In genomic region chrX:140141444-140142029, GRCh38 we compare ENCODE assay signal across 8 cellular contexts.
DNase-seq lines count a peak whose midpoint lies in the region; ATAC-seq and TF ChIP-seq lines count a peak whose summit lies in the region.

No MANE protein-coding gene starts in this region.

- peak; percentile 66 to 75 for TF ChIP-seq RAD21 in liver (IDR thresholded peaks at IDR 0.05)

- H3K4me3 ChIP-seq in liver (ENCODE audit: low read depth in 1 of 3, low read length in 3 of 3) (no peak overlapping the region), upper lobe of right lung (no peak overlapping the region)

- H3K27me3 ChIP-seq in liver (ENCODE audit: control insufficient read depth in 4 of 4, insufficient read depth in 4 of 4, low read length in 3 of 4) (no peaks in the 10 kb centered on the region), upper lobe of right lung (no peaks in the 10 kb centered on the region)

- in situ Hi-C loops in T47D (cut with HindIII; ENCODE audit: low pct_unique_long_range_greater_than_20kb, low sequenced_read_pairs): no loop called here

- intact Hi-C loops in upper lobe of right lung (cut with DNase I): no loop called here

- peak; percentile 0 for DNase-seq in stimulated activated CD4-positive, alpha-beta T cell treated with anti-CD3 and anti-CD28 coated beads, Interleukin-12 subunit alpha, Interleukin-12 subunit beta, amount 100 ng/mL, for 4 hours
- DNase-seq in stimulated activated CD4-positive, alpha-beta T cell treated with anti-CD3 and anti-CD28 coated beads, Interleukin-4, amount 100 ng/mL, for 1 hour: no peak
- DNase-seq in HEK293T (ENCODE audit: extremely low spot score) (peak; percentile 64), NCI-H69 (lab: John Stamatoyannopoulos, UW) (peak; percentile 24), T47D (ENCODE audit: low read depth in 1 of 2, low spot score in 1 of 2) (peak; percentile 2 to 47), upper lobe of right lung (no peak)
- no peak for DNase-seq in activated CD8-positive, alpha-beta memory T cell treated with anti-CD3 and anti-CD28 coated beads, Interleukin-2, amount 50 U/mL, for 48 hours

- peak; percentile 44 for ATAC-seq in upper lobe of right lung

- CTCF ChIA-PET in HEK293T (lab: Yijun Ruan, JAX): interaction anchor here (0.7 to 1.0 kb wide), 3 partner anchors 23 to 98 kb away, joined by 3 to 9 read pairs (median 3); no protein-coding TSS in a partner anchor

- H3K27ac ChIP-seq in liver (ENCODE audit: low read depth in 1 of 2, low read length in 2 of 2): no peak overlapping the region
- H3K27ac ChIP-seq in upper lobe of right lung: no peak overlapping the region

- H3K36me3 ChIP-seq in liver (ENCODE audit: control insufficient read depth in 4 of 4, insufficient read depth in 3 of 4, low read depth in 1 of 4, low read length in 3 of 4) (no peaks in the 10 kb centered on the region), upper lobe of right lung (no peaks in the 10 kb centered on the region)

- TF ChIP-seq CTCF in liver (IDR thresholded peaks at IDR 0.05; ENCODE audit: low read depth, low read length, missing input control) (peak; percentile 66), upper lobe of right lung (IDR thresholded peaks at IDR 0.05) (peak; percentile 54)

- WGBS in liver: 2% methylated on average over 5 of the region's 5 CpGs

- POLR2A ChIA-PET in HEK293T (lab: Yijun Ruan, JAX): interaction anchor here (0.6 kb wide), 1 partner anchor 469 kb away, joined by 3 read pairs; no protein-coding TSS in a partner anchor

- no peaks in the 10 kb centered on the region for H3K4me1 ChIP-seq in liver (ENCODE audit: control insufficient read depth in 4 of 4, insufficient read depth in 4 of 4, low read length in 3 of 4)
- H3K4me1 ChIP-seq in upper lobe of right lung: no peaks in the 10 kb centered on the region

- H3K9ac ChIP-seq in liver (ENCODE audit: low read depth in 1 of 2, low read length in 2 of 2): no peak overlapping the region

- H3K9me3 ChIP-seq in liver (ENCODE audit: control insufficient read depth in 4 of 4, low read length in 3 of 4): no peaks in the 10 kb centered on the region
- no peaks in the 10 kb centered on the region for H3K9me3 ChIP-seq in upper lobe of right lung

TF ChIP-seq in HEK293T, 16 proteins besides CTCF, POLR2A, EP300 and RAD21:
- TF ChIP-seq ZNF384 (IDR thresholded peaks at IDR 0.05) (no peak), TARDBP (IDR thresholded peaks at IDR 0.05) (no peak), FOXK2 (IDR thresholded peaks at IDR 0.05) (no peak), CTBP1 (IDR thresholded peaks at IDR 0.05; ENCODE audit: borderline replicate concordance) (no peak), HDGF (IDR thresholded peaks at IDR 0.05; ENCODE audit: borderline replicate concordance) (no peak), FOXM1 (IDR thresholded peaks at IDR 0.05; ENCODE audit: borderline replicate concordance) (no peak), LEF1 (IDR thresholded peaks at IDR 0.05; ENCODE audit: borderline replicate concordance) (no peak), BHLHE40 (IDR thresholded peaks at IDR 0.05; ENCODE audit: borderline replicate concordance) (no peak), ELF4 (IDR thresholded peaks at IDR 0.05) (no peak), ARNT (IDR thresholded peaks at IDR 0.05) (no peak), L3MBTL2 (conservative IDR thresholded peaks at IDR 0.05) (no peak), SUZ12 (IDR thresholded peaks at IDR 0.05) (no peak), PKNOX1 (IDR thresholded peaks at IDR 0.05) (no peak), FOXA1 (IDR thresholded peaks at IDR 0.05) (no peak), SP1 (IDR thresholded peaks at IDR 0.05) (no peak), NFRKB (IDR thresholded peaks at IDR 0.05) (no peak)

TF ChIP-seq in liver, 16 proteins besides CTCF, POLR2A, EP300 and RAD21:
- TF ChIP-seq HNF4A (conservative IDR thresholded peaks at IDR 0.05): no peak
- no peak for TF ChIP-seq MAX (IDR thresholded peaks at IDR 0.05)
- no peak for TF ChIP-seq ATF3 (IDR thresholded peaks at IDR 0.05)
- TF ChIP-seq GABPA (IDR thresholded peaks at IDR 0.05 in 1 of 2, conservative IDR thresholded peaks at IDR 0.05 in 1 of 2): no peak
- TF ChIP-seq ZBTB33 (IDR thresholded peaks at IDR 0.05): no peak
- TF ChIP-seq, protein P1, sequence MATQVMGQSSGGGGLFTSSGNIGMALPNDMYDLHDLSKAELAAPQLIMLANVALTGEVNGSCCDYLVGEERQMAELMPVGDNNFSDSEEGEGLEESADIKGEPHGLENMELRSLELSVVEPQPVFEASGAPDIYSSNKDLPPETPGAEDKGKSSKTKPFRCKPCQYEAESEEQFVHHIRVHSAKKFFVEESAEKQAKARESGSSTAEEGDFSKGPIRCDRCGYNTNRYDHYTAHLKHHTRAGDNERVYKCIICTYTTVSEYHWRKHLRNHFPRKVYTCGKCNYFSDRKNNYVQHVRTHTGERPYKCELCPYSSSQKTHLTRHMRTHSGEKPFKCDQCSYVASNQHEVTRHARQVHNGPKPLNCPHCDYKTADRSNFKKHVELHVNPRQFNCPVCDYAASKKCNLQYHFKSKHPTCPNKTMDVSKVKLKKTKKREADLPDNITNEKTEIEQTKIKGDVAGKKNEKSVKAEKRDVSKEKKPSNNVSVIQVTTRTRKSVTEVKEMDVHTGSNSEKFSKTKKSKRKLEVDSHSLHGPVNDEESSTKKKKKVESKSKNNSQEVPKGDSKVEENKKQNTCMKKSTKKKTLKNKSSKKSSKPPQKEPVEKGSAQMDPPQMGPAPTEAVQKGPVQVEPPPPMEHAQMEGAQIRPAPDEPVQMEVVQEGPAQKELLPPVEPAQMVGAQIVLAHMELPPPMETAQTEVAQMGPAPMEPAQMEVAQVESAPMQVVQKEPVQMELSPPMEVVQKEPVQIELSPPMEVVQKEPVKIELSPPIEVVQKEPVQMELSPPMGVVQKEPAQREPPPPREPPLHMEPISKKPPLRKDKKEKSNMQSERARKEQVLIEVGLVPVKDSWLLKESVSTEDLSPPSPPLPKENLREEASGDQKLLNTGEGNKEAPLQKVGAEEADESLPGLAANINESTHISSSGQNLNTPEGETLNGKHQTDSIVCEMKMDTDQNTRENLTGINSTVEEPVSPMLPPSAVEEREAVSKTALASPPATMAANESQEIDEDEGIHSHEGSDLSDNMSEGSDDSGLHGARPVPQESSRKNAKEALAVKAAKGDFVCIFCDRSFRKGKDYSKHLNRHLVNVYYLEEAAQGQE (IDR thresholded peaks at IDR 0.05): no peak
- no peak for TF ChIP-seq FOXA2 (IDR thresholded peaks at IDR 0.05)
- TF ChIP-seq HNF4G (IDR thresholded peaks at IDR 0.05): no peak
- no peak for TF ChIP-seq SP1 (IDR thresholded peaks at IDR 0.05)
TF ChIP-seq in liver: peak in this region for 0.

Comparison
In these comparisons a context has a peak if more than half of its experiments do, and no peak if none do; other contexts are left out.
1. DNase-seq: peak in stimulated activated CD4-positive, alpha-beta T cell treated with anti-CD3 and anti-CD28 coated beads, Interleukin-12 subunit alpha, Interleukin-12 subunit beta, amount 100 ng/mL, for 4 hours (single experiment), HEK293T (single experiment), NCI-H69 (single experiment) and T47D (2 of 2); none in stimulated activated CD4-positive, alpha-beta T cell treated with anti-CD3 and anti-CD28 coated beads, Interleukin-4, amount 100 ng/mL, for 1 hour (single experiment), upper lobe of right lung (single experiment) and activated CD8-positive, alpha-beta memory T cell treated with anti-CD3 and anti-CD28 coated beads, Interleukin-2, amount 50 U/mL, for 48 hours (single experiment).